In genomic region chr2:176567361-176567760, GRCh38 we compare ENCODE assay signal across 16 cellular contexts.
DNase-seq lines count a peak whose midpoint lies in the region; ATAC-seq and TF ChIP-seq lines count a peak whose summit lies in the region.
"Had no signal": no experiment of that assay in that cellular context is flagged by ENCODE, and none has a peak within 500 bp of the region (broad histone marks: within the 10 kb centered on the region; RNA-seq: fewer than 3 reads in every experiment).

No MANE protein-coding gene starts in this region.

- no peak for TF ChIP-seq EP300 in SK-N-SH (IDR thresholded peaks at IDR 0.05; ENCODE audit: borderline replicate concordance in 1 of 2, low read depth in 1 of 2, low read length in 1 of 2)

- H3K4me1 ChIP-seq in SK-N-SH (ENCODE audit: control insufficient read depth in 1 of 2, insufficient read depth in 2 of 2, low read depth in 1 of 2, low read length in 1 of 2) (peaks cover 3 to 16% of the 10 kb centered on the region in 2 experiments; a peak in 3 of 4 replicates), GM23248 (ENCODE audit: insufficient read depth) (peaks cover 48% of the 10 kb centered on the region), uterus (peaks cover 0 to 5% of the 10 kb centered on the region in 2 donors)
- H3K4me1 ChIP-seq: Caco-2 had no signal

- H3K4me2 ChIP-seq in SK-N-SH: no peak overlapping the region
- H3K4me2 ChIP-seq in GM23248 (ENCODE audit: unreplicated experiment): peak overlapping the region; percentile 32
- H3K4me2 ChIP-seq: KMS-11 had no signal

- H4K20me1 ChIP-seq in SK-N-SH (ENCODE audit: insufficient read depth): no peaks in the 10 kb centered on the region
- H4K20me1 ChIP-seq in GM23248 (ENCODE audit: insufficient read depth): no peaks in the 10 kb centered on the region

- H3K79me2 ChIP-seq in SK-N-SH (ENCODE audit: insufficient read depth) (no peaks in the 10 kb centered on the region), GM23248 (ENCODE audit: insufficient read depth) (no peaks in the 10 kb centered on the region)

- no peak overlapping the region for H3K4me3 Mint-ChIP-seq in T-helper 2 cell treated with Interferon-gamma antibody and Interleukin-4, amounts not matched to agents 5 μg/mL and 100 μg/mL, for 36 hours
- H3K4me3 Mint-ChIP-seq: CD4-positive, alpha-beta T cell had no signal

- H3K9me3 Mint-ChIP-seq in T-helper 2 cell treated with Interferon-gamma antibody and Interleukin-4, amounts not matched to agents 5 μg/mL and 100 μg/mL, for 36 hours: no peaks in the 10 kb centered on the region
- H3K9me3 Mint-ChIP-seq: CD4-positive, alpha-beta T cell had no signal

- peak; percentile 60; the same call in 2 of the 3 replicates for ATAC-seq in SK-N-SH treated with all-trans-retinoic acid at 6 μM for 48 hours
- ATAC-seq: HCT116 had no signal

- H2AFZ ChIP-seq in SK-N-SH (ENCODE audit: low read depth): no peak overlapping the region
- H2AFZ ChIP-seq in GM23248: peak overlapping the region; percentile 32; the same call in 1 of the 2 replicates

- TF ChIP-seq RAD21 in SK-N-SH (IDR thresholded peaks at IDR 0.05; ENCODE audit: low read length): no peak

- WGBS in SK-N-SH (ENCODE audit: low lambda C conversion rate): 86% methylated on average over 2 of the region's 2 CpGs
- WGBS in GM23248 (ENCODE audit: low coverage in 1 of 2, low lambda C conversion rate in 2 of 2, missing lambda C conversion rate in 2 of 2), 2 experiments: 69 to 81% methylated on average over 2 of the region's 2 CpGs

- POLR2A ChIA-PET in SK-N-SH (lab: Yijun Ruan, JAX): no interaction called here

- no peaks in the 10 kb centered on the region for H3K36me3 Mint-ChIP-seq in T-helper 2 cell treated with Interferon-gamma antibody and Interleukin-4, amounts not matched to agents 5 μg/mL and 100 μg/mL, for 36 hours (ENCODE audit: low read depth)

- no peak overlapping the region for H3K9ac ChIP-seq in SK-N-SH
- no peak overlapping the region for H3K9ac ChIP-seq in GM23248
- H3K9ac ChIP-seq: KMS-11 had no signal

- DNase-seq in SK-N-SH (no peak), GM23248 (peak; percentile 69), kidney tubule cell (ENCODE audit: low spot score) (peak; percentile 18), uterus (no peak), T-helper 2 cell (no peak), SW480 (ENCODE audit: low spot score) (no peak)
- DNase-seq in T-helper 2 cell treated with Interferon-gamma antibody and Interleukin-4, amounts not matched to agents 5 μg/mL and 100 μg/mL, for 36 hours (ENCODE audit: low spot score): no peak
- DNase-seq: Caco-2; CD4-positive, alpha-beta T cell; DMS79 treated with DMSO at 0.1 percent for 48 hours; GOT3; H7 had no signal

- H3K9me3 ChIP-seq in SK-N-SH (no peaks in the 10 kb centered on the region), GM23248 (ENCODE audit: low read depth) (no peaks in the 10 kb centered on the region), uterus (no peaks in the 10 kb centered on the region)
- H3K9me3 ChIP-seq: Caco-2 had no signal

- TF ChIP-seq CTCF in SK-N-SH (IDR thresholded peaks at IDR 0.05) (no peak), uterus (IDR thresholded peaks at IDR 0.05) (no peak)

- no peaks in the 10 kb centered on the region for H3K9me2 ChIP-seq in SK-N-SH
- no peaks in the 10 kb centered on the region for H3K9me2 ChIP-seq in GM23248 (ENCODE audit: insufficient read depth)

- H3K27ac ChIP-seq in SK-N-SH (ENCODE audit: low read depth in 2 of 2, low read length in 1 of 2): no peak overlapping the region
- peak overlapping the region; percentile 50 for H3K27ac ChIP-seq in GM23248
- peak overlapping the region; percentile 36 to 62 for H3K27ac ChIP-seq in uterus
- H3K27ac ChIP-seq: C4-2B, KMS-11 had no signal

- H3F3A ChIP-seq in SK-N-SH (replicated peaks; ENCODE audit: insufficient read depth): no peaks in the 10 kb centered on the region
- peaks cover 35% of the 10 kb centered on the region for H3F3A ChIP-seq in GM23248 (ENCODE audit: insufficient read depth)

- CTCF ChIA-PET in SK-N-SH (lab: Yijun Ruan, JAX): interaction anchor here (1.0 to 2.9 kb wide), 6 partner anchors 13 to 427 kb away, joined by 3 to 20 read pairs (median 6); no protein-coding TSS in a partner anchor

- H3K27me3 Mint-ChIP-seq in T-helper 2 cell treated with Interferon-gamma antibody and Interleukin-4, amounts not matched to agents 5 μg/mL and 100 μg/mL, for 36 hours (ENCODE audit: low read depth): peaks cover 26% of the 10 kb centered on the region

- intact Hi-C loops in uterus (cut with DNase I; ENCODE audit: low total_unique reads): no loop called here

- H3K27ac Mint-ChIP-seq in T-helper 2 cell treated with Interferon-gamma antibody and Interleukin-4, amounts not matched to agents 5 μg/mL and 100 μg/mL, for 36 hours: no peak overlapping the region
- H3K27ac Mint-ChIP-seq: CD4-positive, alpha-beta T cell had no signal

- no peak overlapping the region for H3K4me3 ChIP-seq in SK-N-SH (ENCODE audit: low read depth in 2 of 2, low read length in 1 of 2)
- H3K4me3 ChIP-seq in GM23248: no peak overlapping the region
- H3K4me3 ChIP-seq in uterus: no peak overlapping the region

- no peaks in the 10 kb centered on the region for H3K4me1 Mint-ChIP-seq in T-helper 2 cell treated with Interferon-gamma antibody and Interleukin-4, amounts not matched to agents 5 μg/mL and 100 μg/mL, for 36 hours (ENCODE audit: low read depth)

- in situ Hi-C loops in GM23248 (cut with MboI): no loop called here

- H3K27me3 ChIP-seq in SK-N-SH (ENCODE audit: insufficient read depth) (no peaks in the 10 kb centered on the region), GM23248 (replicated peaks; ENCODE audit: insufficient read depth) (no peaks in the 10 kb centered on the region), uterus (no peaks in the 10 kb centered on the region)

- H3K36me3 ChIP-seq in SK-N-SH (replicated peaks in 1 of 2; ENCODE audit: control insufficient read depth in 1 of 2, insufficient read depth in 2 of 2, low read length in 1 of 2) (no peaks in the 10 kb centered on the region), GM23248 (ENCODE audit: low read depth) (no peaks in the 10 kb centered on the region), uterus (no peaks in the 10 kb centered on the region)

- no peak for TF ChIP-seq POLR2A in uterus (IDR thresholded peaks at IDR 0.05)

TF ChIP-seq in SK-N-SH treated with all-trans-retinoic acid at 6 μM for 48 hours, 23 proteins besides CTCF, POLR2A, EP300 and RAD21:
- TF ChIP-seq ZNF565 (CRISPR knock-in tag; conservative IDR thresholded peaks at IDR 0.05; ENCODE audit: low read depth): no peak

TF ChIP-seq in SK-N-SH, 30 proteins besides CTCF, POLR2A, EP300 and RAD21:
- TF ChIP-seq, protein P1, sequence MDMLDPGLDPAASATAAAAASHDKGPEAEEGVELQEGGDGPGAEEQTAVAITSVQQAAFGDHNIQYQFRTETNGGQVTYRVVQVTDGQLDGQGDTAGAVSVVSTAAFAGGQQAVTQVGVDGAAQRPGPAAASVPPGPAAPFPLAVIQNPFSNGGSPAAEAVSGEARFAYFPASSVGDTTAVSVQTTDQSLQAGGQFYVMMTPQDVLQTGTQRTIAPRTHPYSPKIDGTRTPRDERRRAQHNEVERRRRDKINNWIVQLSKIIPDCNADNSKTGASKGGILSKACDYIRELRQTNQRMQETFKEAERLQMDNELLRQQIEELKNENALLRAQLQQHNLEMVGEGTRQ (IDR thresholded peaks at IDR 0.05; ENCODE audit: borderline replicate concordance, low read depth, low read length): no peak
- TF ChIP-seq MXI1 (IDR thresholded peaks at IDR 0.05; ENCODE audit: low read depth, low read length) (no peak), FOXJ3 (CRISPR knock-in tag; IDR thresholded peaks at IDR 0.05) (no peak), MAX (IDR thresholded peaks at IDR 0.05; ENCODE audit: low read depth) (no peak)

Comparison
In these comparisons a context has a peak if more than half of its experiments do, and no peak if none do; other contexts are left out.
1. DNase-seq: peak in GM23248 (single experiment) and kidney tubule cell (single experiment); none in SK-N-SH (single experiment), uterus (0 of 2), T-helper 2 cell (0 of 5), SW480 (single experiment) and T-helper 2 cell treated with Interferon-gamma antibody and Interleukin-4, amounts not matched to agents 5 μg/mL and 100 μg/mL, for 36 hours (single experiment).
2. H3K27ac ChIP-seq: peak in GM23248 (single experiment) and uterus (2 of 2); none in SK-N-SH (0 of 2).